ENCODE assay signal across 2 cellular contexts in genomic region chr9:130996205-130996604, GRCh38.
TF ChIP-seq lines count a peak whose summit lies in the region.

No MANE protein-coding gene starts in this region.

TF ChIP-seq in HepG2, 621 proteins besides CTCF, POLR2A, EP300 and RAD21:
- TF ChIP-seq, protein P1, sequence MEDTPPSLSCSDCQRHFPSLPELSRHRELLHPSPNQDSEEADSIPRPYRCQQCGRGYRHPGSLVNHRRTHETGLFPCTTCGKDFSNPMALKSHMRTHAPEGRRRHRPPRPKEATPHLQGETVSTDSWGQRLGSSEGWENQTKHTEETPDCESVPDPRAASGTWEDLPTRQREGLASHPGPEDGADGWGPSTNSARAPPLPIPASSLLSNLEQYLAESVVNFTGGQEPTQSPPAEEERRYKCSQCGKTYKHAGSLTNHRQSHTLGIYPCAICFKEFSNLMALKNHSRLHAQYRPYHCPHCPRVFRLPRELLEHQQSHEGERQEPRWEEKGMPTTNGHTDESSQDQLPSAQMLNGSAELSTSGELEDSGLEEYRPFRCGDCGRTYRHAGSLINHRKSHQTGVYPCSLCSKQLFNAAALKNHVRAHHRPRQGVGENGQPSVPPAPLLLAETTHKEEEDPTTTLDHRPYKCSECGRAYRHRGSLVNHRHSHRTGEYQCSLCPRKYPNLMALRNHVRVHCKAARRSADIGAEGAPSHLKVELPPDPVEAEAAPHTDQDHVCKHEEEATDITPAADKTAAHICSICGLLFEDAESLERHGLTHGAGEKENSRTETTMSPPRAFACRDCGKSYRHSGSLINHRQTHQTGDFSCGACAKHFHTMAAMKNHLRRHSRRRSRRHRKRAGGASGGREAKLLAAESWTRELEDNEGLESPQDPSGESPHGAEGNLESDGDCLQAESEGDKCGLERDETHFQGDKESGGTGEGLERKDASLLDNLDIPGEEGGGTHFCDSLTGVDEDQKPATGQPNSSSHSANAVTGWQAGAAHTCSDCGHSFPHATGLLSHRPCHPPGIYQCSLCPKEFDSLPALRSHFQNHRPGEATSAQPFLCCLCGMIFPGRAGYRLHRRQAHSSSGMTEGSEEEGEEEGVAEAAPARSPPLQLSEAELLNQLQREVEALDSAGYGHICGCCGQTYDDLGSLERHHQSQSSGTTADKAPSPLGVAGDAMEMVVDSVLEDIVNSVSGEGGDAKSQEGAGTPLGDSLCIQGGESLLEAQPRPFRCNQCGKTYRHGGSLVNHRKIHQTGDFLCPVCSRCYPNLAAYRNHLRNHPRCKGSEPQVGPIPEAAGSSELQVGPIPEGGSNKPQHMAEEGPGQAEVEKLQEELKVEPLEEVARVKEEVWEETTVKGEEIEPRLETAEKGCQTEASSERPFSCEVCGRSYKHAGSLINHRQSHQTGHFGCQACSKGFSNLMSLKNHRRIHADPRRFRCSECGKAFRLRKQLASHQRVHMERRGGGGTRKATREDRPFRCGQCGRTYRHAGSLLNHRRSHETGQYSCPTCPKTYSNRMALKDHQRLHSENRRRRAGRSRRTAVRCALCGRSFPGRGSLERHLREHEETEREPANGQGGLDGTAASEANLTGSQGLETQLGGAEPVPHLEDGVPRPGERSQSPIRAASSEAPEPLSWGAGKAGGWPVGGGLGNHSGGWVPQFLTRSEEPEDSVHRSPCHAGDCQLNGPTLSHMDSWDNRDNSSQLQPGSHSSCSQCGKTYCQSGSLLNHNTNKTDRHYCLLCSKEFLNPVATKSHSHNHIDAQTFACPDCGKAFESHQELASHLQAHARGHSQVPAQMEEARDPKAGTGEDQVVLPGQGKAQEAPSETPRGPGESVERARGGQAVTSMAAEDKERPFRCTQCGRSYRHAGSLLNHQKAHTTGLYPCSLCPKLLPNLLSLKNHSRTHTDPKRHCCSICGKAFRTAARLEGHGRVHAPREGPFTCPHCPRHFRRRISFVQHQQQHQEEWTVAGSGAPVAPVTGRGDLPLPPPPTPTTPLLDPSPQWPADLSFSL (CRISPR knock-in tag; IDR thresholded peaks at IDR 0.05), result peak; percentile 86; the same call in 1 of the 2 replicates
- no peak for TF ChIP-seq ISL2 (CRISPR knock-in tag; IDR thresholded peaks at IDR 0.05)
- TF ChIP-seq RAD51 (IDR thresholded peaks at IDR 0.05; ENCODE audit: borderline replicate concordance), result 0 out of 2 replicates have a peak, but pooled peaks have one; percentile 7
- TF ChIP-seq ZSCAN30 (CRISPR knock-in tag; IDR thresholded peaks at IDR 0.05), result no peak
- TF ChIP-seq ZZZ3 (CRISPR knock-in tag; IDR thresholded peaks at IDR 0.05; ENCODE audit: borderline replicate concordance), result no peak
- no peak for TF ChIP-seq ZNF17 (CRISPR knock-in tag; IDR thresholded peaks at IDR 0.05)
- no peak for TF ChIP-seq SMARCC2 (IDR thresholded peaks at IDR 0.05)
- TF ChIP-seq FOXM1 (CRISPR knock-in tag; IDR thresholded peaks at IDR 0.05), result no peak
- TF ChIP-seq TAF1 (CRISPR knock-in tag; IDR thresholded peaks at IDR 0.05), result no peak

TF ChIP-seq in K562, 482 proteins besides CTCF, POLR2A, EP300 and RAD21:
- no peak for TF ChIP-seq PPARD (CRISPR knock-in tag; IDR thresholded peaks at IDR 0.05)
- TF ChIP-seq MLX (CRISPR knock-in tag; conservative IDR thresholded peaks at IDR 0.05), result 0 out of 4 replicates have a peak, but pooled peaks of 1 of the 2 experiments have one; percentile 8
- TF ChIP-seq PRDM10 (IDR thresholded peaks at IDR 0.05; ENCODE audit: partially characterized antibody), result no peak
- no peak for TF ChIP-seq ZC3H4 (CRISPR knock-in tag; IDR thresholded peaks at IDR 0.05; ENCODE audit: borderline replicate concordance)
- no peak for TF ChIP-seq HNRNPUL1 (IDR thresholded peaks at IDR 0.05; ENCODE audit: low read length)
- no peak for TF ChIP-seq YY1 (IDR thresholded peaks at IDR 0.05; ENCODE audit: borderline replicate concordance in 1 of 3, control insufficient read depth in 1 of 3, extremely low read depth in 1 of 3, insufficient read depth in 3 of 3, insufficient read length in 1 of 3, insufficient replicate concordance in 2 of 3, low read depth in 1 of 3, low read length in 2 of 3)
- no peak for TF ChIP-seq ZNF511 (CRISPR knock-in tag; IDR thresholded peaks at IDR 0.05)
- TF ChIP-seq MYNN (IDR thresholded peaks at IDR 0.05), result no peak
- TF ChIP-seq MYNN (CRISPR knock-in tag; IDR thresholded peaks at IDR 0.05), result no peak
- no peak for TF ChIP-seq TFE3 (CRISPR knock-in tag; IDR thresholded peaks at IDR 0.05)
- TF ChIP-seq, protein P2, sequence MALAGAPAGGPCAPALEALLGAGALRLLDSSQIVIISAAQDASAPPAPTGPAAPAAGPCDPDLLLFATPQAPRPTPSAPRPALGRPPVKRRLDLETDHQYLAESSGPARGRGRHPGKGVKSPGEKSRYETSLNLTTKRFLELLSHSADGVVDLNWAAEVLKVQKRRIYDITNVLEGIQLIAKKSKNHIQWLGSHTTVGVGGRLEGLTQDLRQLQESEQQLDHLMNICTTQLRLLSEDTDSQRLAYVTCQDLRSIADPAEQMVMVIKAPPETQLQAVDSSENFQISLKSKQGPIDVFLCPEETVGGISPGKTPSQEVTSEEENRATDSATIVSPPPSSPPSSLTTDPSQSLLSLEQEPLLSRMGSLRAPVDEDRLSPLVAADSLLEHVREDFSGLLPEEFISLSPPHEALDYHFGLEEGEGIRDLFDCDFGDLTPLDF (CRISPR knock-in tag; IDR thresholded peaks at IDR 0.05), result peak; percentile 10; the same call in 1 of the 2 replicates
- TF ChIP-seq ZNF263 (CRISPR knock-in tag; IDR thresholded peaks at IDR 0.05; ENCODE audit: borderline replicate concordance), result no peak
- no peak for TF ChIP-seq CBFB (CRISPR knock-in tag; IDR thresholded peaks at IDR 0.05)
- TF ChIP-seq NEUROD1 (IDR thresholded peaks at IDR 0.05; ENCODE audit: borderline replicate concordance, low read depth, low read length, partially characterized antibody), result no peak
- TF ChIP-seq MEF2A (IDR thresholded peaks at IDR 0.05; ENCODE audit: control insufficient read depth, low read depth, low read length), result no peak
- TF ChIP-seq HDAC2 (IDR thresholded peaks at IDR 0.05), result no peak
- no peak for TF ChIP-seq SMC3 (conservative IDR thresholded peaks at IDR 0.05; ENCODE audit: insufficient read depth, low read depth, low read length)
- no peak for TF ChIP-seq ZNF436 (CRISPR knock-in tag; IDR thresholded peaks at IDR 0.05)
- TF ChIP-seq NR4A1 (CRISPR knock-in tag; IDR thresholded peaks at IDR 0.05), result no peak
- TF ChIP-seq NR4A1 (tag; IDR thresholded peaks at IDR 0.05), result no peak
- TF ChIP-seq, protein P3, sequence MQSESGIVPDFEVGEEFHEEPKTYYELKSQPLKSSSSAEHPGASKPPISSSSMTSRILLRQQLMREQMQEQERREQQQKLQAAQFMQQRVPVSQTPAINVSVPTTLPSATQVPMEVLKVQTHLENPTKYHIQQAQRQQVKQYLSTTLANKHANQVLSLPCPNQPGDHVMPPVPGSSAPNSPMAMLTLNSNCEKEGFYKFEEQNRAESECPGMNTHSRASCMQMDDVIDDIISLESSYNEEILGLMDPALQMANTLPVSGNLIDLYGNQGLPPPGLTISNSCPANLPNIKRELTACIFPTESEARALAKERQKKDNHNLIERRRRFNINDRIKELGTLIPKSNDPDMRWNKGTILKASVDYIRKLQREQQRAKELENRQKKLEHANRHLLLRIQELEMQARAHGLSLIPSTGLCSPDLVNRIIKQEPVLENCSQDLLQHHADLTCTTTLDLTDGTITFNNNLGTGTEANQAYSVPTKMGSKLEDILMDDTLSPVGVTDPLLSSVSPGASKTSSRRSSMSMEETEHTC (IDR thresholded peaks at IDR 0.05), result no peak
- no peak for TF ChIP-seq ZNF184 (CRISPR knock-in tag; IDR thresholded peaks at IDR 0.05)
- TF ChIP-seq, protein P4, sequence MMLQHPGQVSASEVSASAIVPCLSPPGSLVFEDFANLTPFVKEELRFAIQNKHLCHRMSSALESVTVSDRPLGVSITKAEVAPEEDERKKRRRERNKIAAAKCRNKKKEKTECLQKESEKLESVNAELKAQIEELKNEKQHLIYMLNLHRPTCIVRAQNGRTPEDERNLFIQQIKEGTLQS (IDR thresholded peaks at IDR 0.05), result no peak
- TF ChIP-seq, protein P4 (CRISPR knock-in tag; conservative IDR thresholded peaks at IDR 0.05), result 0 out of 2 replicates have a peak, but pooled peaks have one; percentile 9
- no peak for TF ChIP-seq SMAD1 (IDR thresholded peaks at IDR 0.05; ENCODE audit: low read depth, low read length, partially characterized antibody)
